ENCODE assay signal across 20 cellular contexts in the genomic region with DNA sequence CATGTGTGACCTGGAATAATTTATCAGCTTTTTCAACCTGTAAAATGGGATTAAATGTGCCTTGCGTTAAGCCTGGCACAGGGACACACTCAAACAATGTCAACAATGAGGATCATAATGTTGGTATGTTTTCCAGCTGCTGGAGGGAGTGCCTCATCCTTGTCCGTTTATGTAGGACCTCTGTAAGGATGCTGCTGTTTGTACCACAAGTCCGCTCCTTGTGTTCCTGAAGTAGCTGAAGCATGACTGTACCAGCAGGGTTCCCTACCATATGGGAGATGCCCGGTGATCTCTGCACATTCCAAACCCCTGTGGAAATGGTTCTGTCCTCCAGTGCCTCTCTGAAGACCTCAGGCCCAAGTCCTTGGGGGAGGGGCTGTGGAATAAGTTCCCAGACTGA. TPM values are rescaled to one million over a fixed set of nuclear protein-coding genes. Genes with fewer than 3 reads are reported as not detected.
DNase-seq lines count a peak whose midpoint lies in the region; ATAC-seq, FAIRE-seq and TF ChIP-seq lines count a peak whose summit lies in the region.
"Had no signal": no experiment of that assay in that cellular context is flagged by ENCODE, and none has a peak within 500 bp of the region (broad histone marks: within the 10 kb centered on the region; RNA-seq: fewer than 3 reads in every experiment).

No MANE protein-coding gene starts in this region.

- H3K36me3 ChIP-seq in hepatocyte (replicated peaks; ENCODE audit: insufficient read depth, low read depth): no peaks in the 10 kb centered on the region
- H3K36me3 ChIP-seq: heart right ventricle had no signal

- H3K4me3 ChIP-seq in foreskin fibroblast (ENCODE audit: low read depth in 1 of 2, low read length in 2 of 2): no peak overlapping the region
- H3K4me3 ChIP-seq in hepatocyte: no peak overlapping the region
- H3K4me3 ChIP-seq: body of pancreas, heart right ventricle had no signal

- no peak overlapping the region for H3K27ac ChIP-seq in hepatocyte
- H3K27ac ChIP-seq: body of pancreas, heart right ventricle, KMS-11 had no signal

- H3K27me3 ChIP-seq in hepatocyte: no peaks in the 10 kb centered on the region
- H3K27me3 ChIP-seq: body of pancreas had no signal

- TF ChIP-seq CTCF in foreskin fibroblast (IDR thresholded peaks at IDR 0.05; ENCODE audit: low read depth, low read length): no peak
- no peak for TF ChIP-seq CTCF in hepatocyte (IDR thresholded peaks at IDR 0.05; ENCODE audit: poor library complexity)

- H3K9me3 ChIP-seq in hepatocyte (ENCODE audit: low read depth): no peaks in the 10 kb centered on the region
- H3K9me3 ChIP-seq: body of pancreas, heart right ventricle had no signal

- H4K20me1 ChIP-seq in hepatocyte (ENCODE audit: insufficient read depth, poor library complexity, severe bottlenecking): no peaks in the 10 kb centered on the region

- H3K4me1 ChIP-seq in hepatocyte (ENCODE audit: insufficient read depth): no peaks in the 10 kb centered on the region
- H3K4me1 ChIP-seq: body of pancreas, heart right ventricle had no signal

- 77% methylated on average over 4 of the region's 4 CpGs for WGBS in hepatocyte (ENCODE audit: low lambda C conversion rate, missing lambda C conversion rate)

- peak; percentile 16 for DNase-seq in NCI-H82 (lab: John Stamatoyannopoulos, UW)
- no peak for DNase-seq in NCI-H82 treated with DMSO at 0.1 percent for 48 hours (lab: John Stamatoyannopoulos, UW; ENCODE audit: unreplicated experiment)
- DNase-seq in RCC 7860 (ENCODE audit: low spot score): peak; percentile 55
- DNase-seq in foreskin fibroblast: peak; percentile 83 to 86
- DNase-seq in urothelium cell line (ENCODE audit: low spot score): peak; percentile 9
- no peak for DNase-seq in hepatocyte (ENCODE audit: low spot score)
- no peak for DNase-seq in SHP77 (lab: John Stamatoyannopoulos, UW)
- DNase-seq: activated CD4-positive, alpha-beta T cell treated with anti-CD3 and anti-CD28 coated beads for 48 hours; activated CD8-positive, alpha-beta memory T cell treated with anti-CD3 and anti-CD28 coated beads, Interleukin-2, amount 50 U/mL, for 4 hours; activated naive CD4-positive, alpha-beta T cell treated with anti-CD3 and anti-CD28 coated beads for 36 hours; body of pancreas; dermis blood vessel endothelial cell; heart right ventricle; stimulated activated naive CD8-positive, alpha-beta T cell treated with anti-CD3 and anti-CD28 coated beads, Interleukin-15, amount 100 ng/mL, for 72 hours had no signal

- no peaks in the 10 kb centered on the region for H3K9me2 ChIP-seq in hepatocyte (replicated peaks; ENCODE audit: insufficient read depth)

- no peak overlapping the region for H3K4me2 ChIP-seq in hepatocyte
- H3K4me2 ChIP-seq: KMS-11 had no signal

- no peak for ATAC-seq in HG03342 (IDR thresholded peaks at IDR 0.05; ENCODE audit: unreplicated experiment)
- ATAC-seq: body of pancreas; heart right ventricle; stimulated activated naive CD8-positive, alpha-beta T cell treated with anti-CD3 and anti-CD28 coated beads, Interleukin-15, amount 100 ng/mL, for 72 hours had no signal

- no peaks in the 10 kb centered on the region for H3K79me2 ChIP-seq in hepatocyte

- FAIRE-seq in RCC 7860 (lab: Jason Lieb, UNC): no peak
- FAIRE-seq in urothelium cell line (lab: Jason Lieb, UNC): no peak
- FAIRE-seq: A204.1, G401.6, GM12892, keratinocyte had no signal

- no peak overlapping the region for H2AFZ ChIP-seq in hepatocyte

RNA-seq across cellular contexts. Expression of a gene that starts 49.8 kb away (rescaled TPM):
- 52.8 and 64.0 TPM in 2 replicates for total RNA-seq in hepatocyte
- 32.2 and 39.1 TPM in 2 replicates for polyA plus RNA-seq in hepatocyte

Comparison
In these comparisons a context has a peak if more than half of its experiments do, and no peak if none do; other contexts are left out.
1. DNase-seq: peak in NCI-H82 (single experiment), RCC 7860 (single experiment), foreskin fibroblast (2 of 2) and urothelium cell line (single experiment); none in NCI-H82 treated with DMSO at 0.1 percent for 48 hours (single experiment), hepatocyte (single experiment) and SHP77 (0 of 2).